In the genomic region with DNA sequence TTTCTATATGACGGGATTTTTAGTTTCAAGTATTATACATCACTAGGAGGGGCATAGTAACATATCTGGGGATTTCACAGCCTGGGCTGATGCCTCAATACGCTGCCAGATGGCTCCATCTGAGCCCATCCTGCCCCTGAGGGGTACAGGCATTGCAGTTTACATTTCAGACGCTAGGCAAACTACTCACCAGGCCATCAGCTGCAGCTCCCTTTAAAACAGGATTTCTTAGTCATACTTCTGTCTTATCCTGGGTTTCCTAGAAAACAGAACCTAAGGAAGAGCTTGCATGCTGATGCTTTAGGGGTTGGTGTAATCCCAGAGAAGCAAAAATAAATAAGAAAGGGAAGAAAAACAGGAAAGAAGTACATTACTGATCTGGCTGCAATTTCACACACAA, we compare ENCODE assay signal across 13 cellular contexts.
A peak's percentile ranks its signal among the peaks of the same experiment; 100 is the strongest.
DNase-seq lines count a peak whose midpoint lies in the region; ATAC-seq, FAIRE-seq and TF ChIP-seq lines count a peak whose summit lies in the region.
"Had no signal": no experiment of that assay in that cellular context is flagged by ENCODE, and none has a peak within 500 bp of the region (broad histone marks: within the 10 kb centered on the region; RNA-seq: fewer than 3 reads in every experiment).

No MANE protein-coding gene starts in this region.

- no peak overlapping the region for H3K9ac ChIP-seq in H1 (replicated peaks in 1 of 4; ENCODE audit: extremely low read depth in 1 of 4, low read depth in 3 of 4, low read length in 3 of 4)
- H3K9ac ChIP-seq: KMS-11 had no signal

- TF ChIP-seq POLR2A in H1 (IDR thresholded peaks at IDR 0.05; ENCODE audit: control extremely low read depth in 1 of 2, low read depth in 2 of 2, low read length in 2 of 2), result no peak
- TF ChIP-seq POLR2A in prostate gland (IDR thresholded peaks at IDR 0.05), result no peak

- H3K4me3 ChIP-seq in H1 (ENCODE audit: extremely low read depth in 1 of 4, insufficient read depth in 2 of 4, low read depth in 3 of 4, low read length in 4 of 4) (no peak overlapping the region), prostate gland (no peak overlapping the region)

- DNase-seq in EL (peak; percentile 39), NCI-H69 (lab: John Stamatoyannopoulos, UW) (peak; percentile 74), H1 (ENCODE audit: low read depth in 1 of 2, low spot score in 2 of 2) (peak in 1 of 2 experiments; percentile 7), myocyte (ENCODE audit: low read depth) (peak; percentile 6), prostate gland (ENCODE audit: low spot score) (no peak), HEK293T (ENCODE audit: extremely low spot score) (no peak)
- DNase-seq: activated T-cell treated with anti-CD3 and anti-CD28 coated beads, Interleukin-2, amount 50 U/mL, for 48 hours; CD4-positive, alpha-beta T cell; SHP77 treated with DMSO at 0.1 percent for 48 hours had no signal

- FAIRE-seq in H1 (lab: Jason Lieb, UNC), result peak; percentile 65

- H3K4me2 ChIP-seq in H1 (ENCODE audit: insufficient read depth in 1 of 2, low read depth in 2 of 2, low read length in 2 of 2), result no peak overlapping the region
- H3K4me2 ChIP-seq: KMS-11 had no signal

- ATAC-seq in GM21786 (IDR thresholded peaks at IDR 0.05; ENCODE audit: unreplicated experiment), result no peak
- ATAC-seq in HG03097 (IDR thresholded peaks at IDR 0.05; ENCODE audit: low FRiP score, unreplicated experiment), result no peak

- no peak overlapping the region for H2BK20ac ChIP-seq in H1 (ENCODE audit: low read length)

- intact Hi-C loops in prostate gland (cut with DNase I), result no loop called here

- H3K14ac ChIP-seq in H1 (ENCODE audit: insufficient read length), result no peak overlapping the region

- CTCF ChIA-PET in H1 (lab: Charles Lee; ENCODE audit: partially characterized antibody), result interaction anchor here (0.7 to 2.3 kb wide), 7 partner anchors 12 to 410 kb away, joined by 3 to 9 read pairs (median 3); no protein-coding TSS in a partner anchor
- CTCF ChIA-PET in HEK293T (lab: Yijun Ruan, JAX), result interaction anchor here (0.5 kb wide), 1 partner anchor 1100 kb away, joined by 3 read pairs; no protein-coding TSS in a partner anchor

- H4K5ac ChIP-seq in H1 (ENCODE audit: insufficient read length, low read depth, low read length), result no peak overlapping the region

- no peak overlapping the region for H3K18ac ChIP-seq in H1 (ENCODE audit: extremely low read depth, low read length)

- peak; percentile 38 to 53; a peak in 3 of 4 replicates for TF ChIP-seq RAD21 in H1 (IDR thresholded peaks at IDR 0.05 in 1 of 2, conservative IDR thresholded peaks at IDR 0.05 in 1 of 2; ENCODE audit: low read depth in 2 of 2, low read length in 2 of 2)

- no peak overlapping the region for H4K91ac ChIP-seq in H1 (replicated peaks; ENCODE audit: insufficient read length, low read length)

- H3K56ac ChIP-seq in H1 (replicated peaks; ENCODE audit: insufficient read length, low read depth, low read length), result no peak overlapping the region

- no peak overlapping the region for H2AFZ ChIP-seq in H1 (ENCODE audit: low read length)

- no peak overlapping the region for H3K23ac ChIP-seq in H1 (ENCODE audit: insufficient read length)

- no peak overlapping the region for H4K8ac ChIP-seq in H1 (ENCODE audit: extremely low read depth, insufficient read depth, low read length)

- H4K20me1 ChIP-seq in H1 (replicated peaks in 1 of 2; ENCODE audit: control insufficient read depth in 1 of 2, insufficient read depth in 2 of 2, low read length in 2 of 2), result no peaks in the 10 kb centered on the region

- H3K36me3 ChIP-seq in H1 (ENCODE audit: control insufficient read depth in 2 of 4, insufficient read depth in 4 of 4, low read length in 3 of 4) (no peaks in the 10 kb centered on the region), prostate gland (no peaks in the 10 kb centered on the region)

- no peak for TF ChIP-seq EP300 in H1 (IDR thresholded peaks at IDR 0.05; ENCODE audit: borderline replicate concordance in 1 of 2, low read depth in 2 of 2, low read length in 2 of 2)

- no peak overlapping the region for H2BK5ac ChIP-seq in H1 (ENCODE audit: low read depth, low read length)

- H2AK5ac ChIP-seq in H1 (ENCODE audit: low read depth, low read length), result no peak overlapping the region

- 66% methylated on average over 3 of the region's 3 CpGs; no CpG with 5 or more reads in 1 of the 2 experiments for WGBS in H1 (ENCODE audit: extremely low coverage in 1 of 2, insufficient coverage in 1 of 2, insufficient read length in 1 of 2, insufficient replicate concordance in 2 of 2, low coverage in 1 of 2, low lambda C conversion rate in 2 of 2, missing lambda C conversion rate in 1 of 2), 2 experiments
- WGBS in prostate gland, result 84% methylated on average over 3 of the region's 3 CpGs

- TF ChIP-seq CTCF in H1 (IDR thresholded peaks at IDR 0.05; ENCODE audit: control extremely low read depth in 1 of 3, insufficient read depth in 1 of 3, low read depth in 1 of 3, low read length in 3 of 3) (peak; percentile 42 to 57 (median 49)), prostate gland (IDR thresholded peaks at IDR 0.05) (no peak)

- no peak overlapping the region for H2BK15ac ChIP-seq in H1 (ENCODE audit: low read length)

- H3K4me1 ChIP-seq in H1 (replicated peaks in 1 of 4; ENCODE audit: control insufficient read depth in 3 of 4, insufficient read depth in 4 of 4, low read length in 3 of 4), result peaks cover 0 to 6% (median 3%) of the 10 kb centered on the region in 4 experiments; a peak in 3 of 7 replicates
- no peaks in the 10 kb centered on the region for H3K4me1 ChIP-seq in prostate gland (replicated peaks)

- no peaks in the 10 kb centered on the region for H3K79me1 ChIP-seq in H1 (ENCODE audit: low read depth, low read length)

- no peak overlapping the region for H2BK12ac ChIP-seq in H1 (ENCODE audit: low read depth, low read length)

- H3K23me2 ChIP-seq in H1 (ENCODE audit: low read depth, low read length), result no peaks in the 10 kb centered on the region

- H3K79me2 ChIP-seq in H1 (ENCODE audit: control insufficient read depth in 1 of 2, insufficient read depth in 2 of 2, low read length in 2 of 2), result no peaks in the 10 kb centered on the region

- H3K27me3 ChIP-seq in H1 (replicated peaks in 1 of 4; ENCODE audit: control insufficient read depth in 3 of 4, extremely low read depth in 1 of 4, insufficient read depth in 3 of 4, low read length in 3 of 4) (no peaks in the 10 kb centered on the region), prostate gland (replicated peaks; ENCODE audit: insufficient read depth) (no peaks in the 10 kb centered on the region)

- H3K9me3 ChIP-seq in H1 (ENCODE audit: insufficient read depth in 2 of 2, low read depth in 1 of 2, low read length in 1 of 2), result no peaks in the 10 kb centered on the region
- H3K9me3 ChIP-seq in prostate gland, result no peaks in the 10 kb centered on the region

- H2BK120ac ChIP-seq in H1 (replicated peaks; ENCODE audit: low read depth, low read length), result no peak overlapping the region

- H3K4ac ChIP-seq in H1 (replicated peaks; ENCODE audit: insufficient read length, low read depth, low read length), result no peak overlapping the region

- H3K27ac ChIP-seq in H1 (ENCODE audit: low read depth, low read length), result no peak overlapping the region
- H3K27ac ChIP-seq in prostate gland, result no peak overlapping the region
- H3K27ac ChIP-seq: epithelial cell of prostate, KMS-11 had no signal

- POLR2A ChIA-PET in H1 (lab: Charles Lee; ENCODE audit: partially characterized antibody) (no interaction called here), HEK293T (lab: Yijun Ruan, JAX) (no interaction called here)

TF ChIP-seq in H1, 55 proteins besides CTCF, POLR2A, EP300 and RAD21:
- TF ChIP-seq TEAD4 (IDR thresholded peaks at IDR 0.05; ENCODE audit: low read depth, low read length), result peak; percentile 60
- TF ChIP-seq SP2 (IDR thresholded peaks at IDR 0.05; ENCODE audit: low read length), result no peak
TF ChIP-seq in H1: peak in this region for 1.

TF ChIP-seq in HEK293T, 16 proteins besides CTCF, POLR2A, EP300 and RAD21:
- TF ChIP-seq, protein P1, sequence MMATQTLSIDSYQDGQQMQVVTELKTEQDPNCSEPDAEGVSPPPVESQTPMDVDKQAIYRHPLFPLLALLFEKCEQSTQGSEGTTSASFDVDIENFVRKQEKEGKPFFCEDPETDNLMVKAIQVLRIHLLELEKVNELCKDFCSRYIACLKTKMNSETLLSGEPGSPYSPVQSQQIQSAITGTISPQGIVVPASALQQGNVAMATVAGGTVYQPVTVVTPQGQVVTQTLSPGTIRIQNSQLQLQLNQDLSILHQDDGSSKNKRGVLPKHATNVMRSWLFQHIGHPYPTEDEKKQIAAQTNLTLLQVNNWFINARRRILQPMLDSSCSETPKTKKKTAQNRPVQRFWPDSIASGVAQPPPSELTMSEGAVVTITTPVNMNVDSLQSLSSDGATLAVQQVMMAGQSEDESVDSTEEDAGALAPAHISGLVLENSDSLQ (IDR thresholded peaks at IDR 0.05), result no peak
- no peak for TF ChIP-seq FOXK2 (IDR thresholded peaks at IDR 0.05)
- no peak for TF ChIP-seq SP1 (IDR thresholded peaks at IDR 0.05)
- TF ChIP-seq ELF4 (IDR thresholded peaks at IDR 0.05), result no peak
- TF ChIP-seq CTBP1 (IDR thresholded peaks at IDR 0.05; ENCODE audit: borderline replicate concordance), result no peak
- TF ChIP-seq L3MBTL2 (conservative IDR thresholded peaks at IDR 0.05), result no peak
- TF ChIP-seq FOXA1 (IDR thresholded peaks at IDR 0.05), result no peak

Comparison
In these comparisons a context has a peak if more than half of its experiments do, and no peak if none do; other contexts are left out.
1. DNase-seq: peak in EL (single experiment), NCI-H69 (single experiment) and myocyte (single experiment); none in prostate gland (single experiment) and HEK293T (single experiment).
2. CTCF ChIP-seq: peak in H1 (3 of 3); none in prostate gland (0 of 4).